Comparison of ENCODE assay signal across 26 cellular contexts in genomic region chr6:117530467-117531242, GRCh38. TPM values are rescaled to one million over a fixed set of nuclear protein-coding genes. Genes with fewer than 3 reads are reported as not detected.
DNase-seq lines count a peak whose midpoint lies in the region; ATAC-seq and TF ChIP-seq lines count a peak whose summit lies in the region.
"Had no signal": no experiment of that assay in that cellular context is flagged by ENCODE, and none has a peak within 500 bp of the region (broad histone marks: within the 10 kb centered on the region; RNA-seq: fewer than 3 reads in every experiment).

No MANE protein-coding gene starts in this region.

- H3K4me1 ChIP-seq in gastrocnemius medialis: peaks cover 0 to 4% of the 10 kb centered on the region in 2 donors
- peaks cover 9% of the 10 kb centered on the region for H3K4me1 ChIP-seq in endodermal cell (ENCODE audit: control insufficient read depth, insufficient read depth, low read length)
- H3K4me1 ChIP-seq: lower lobe of right lung had no signal

- intact Hi-C loops in gastrocnemius medialis (cut with DNase I; ENCODE audit: low total_unique reads): no loop called here

- H3K9me3 Mint-ChIP-seq in endodermal cell: no peaks in the 10 kb centered on the region
- H3K9me3 Mint-ChIP-seq: activated B cell treated with CpG ODN at 0.5 μM for 24 hours; CD4-positive, CD25-positive, alpha-beta regulatory T cell had no signal

- no peak overlapping the region for H3K9ac ChIP-seq in endodermal cell (ENCODE audit: extremely low read depth, low read length, poor library complexity, severe bottlenecking)

- no peak for TF ChIP-seq CTCF in AG10803 (conservative IDR thresholded peaks at IDR 0.05; ENCODE audit: low read length)
- no peak for TF ChIP-seq CTCF in WERI-Rb-1 (IDR thresholded peaks at IDR 0.05; ENCODE audit: low read depth, low read length)
- TF ChIP-seq CTCF in gastrocnemius medialis (IDR thresholded peaks at IDR 0.05 in 4 of 5, conservative IDR thresholded peaks at IDR 0.05 in 1 of 5): no peak
- no peak for TF ChIP-seq CTCF in endodermal cell (conservative IDR thresholded peaks at IDR 0.05)

- H3K27me3 Mint-ChIP-seq in endodermal cell (ENCODE audit: insufficient read depth): no peaks in the 10 kb centered on the region

- H3K36me3 Mint-ChIP-seq in endodermal cell (ENCODE audit: low read depth): peaks cover 4% of the 10 kb centered on the region
- H3K36me3 Mint-ChIP-seq: CD4-positive, CD25-positive, alpha-beta regulatory T cell had no signal

- ATAC-seq in left lobe of liver: peak; percentile 52
- ATAC-seq in gastrocnemius medialis: no peak
- ATAC-seq: lower lobe of right lung; stimulated activated naive CD8-positive, alpha-beta T cell treated with anti-CD3 and anti-CD28 coated beads, Interleukin-15, Interleukin-2, amounts not matched to agents 100 U/mL and 50 U/mL, for 24 hours had no signal

- DNase-seq in AG10803 (ENCODE audit: low read depth): peak; percentile 42
- no peak for DNase-seq in WERI-Rb-1
- DNase-seq in left lobe of liver (ENCODE audit: low spot score): no peak
- no peak for DNase-seq in gastrocnemius medialis
- DNase-seq in endodermal cell: no peak
- DNase-seq in activated naive CD4-positive, alpha-beta T cell treated with anti-CD3 and anti-CD28 coated beads, Interleukin-2, amount 50 U/mL, for 16 hours: no peak
- DNase-seq in NCI-H2196 (lab: John Stamatoyannopoulos, UW; ENCODE audit: unreplicated experiment): no peak
- no peak for DNase-seq in C1 segment of cervical spinal cord (lab: John Stamatoyannopoulos, UW)
- DNase-seq: ACHN; activated B cell treated with CpG ODN at 0.5 μM for 24 hours; activated CD4-positive, alpha-beta T cell treated with anti-CD3 and anti-CD28 coated beads, Interleukin-2, amount 50 U/mL, for 48 hours; activated gamma-delta T cell treated with Interleukin-2 at 50 U/mL for 16 hours; activated T-cell treated with anti-CD3 and anti-CD28 coated beads for 4 hours; caudate nucleus; CD4-positive, CD25-positive, alpha-beta regulatory T cell; H7; islet precursor cell; Karpas-422; lower lobe of right lung; MV-4-11; NCI-H1694; NCI-H69; stimulated activated CD4-positive, alpha-beta T cell treated with anti-CD3 and anti-CD28 coated beads, Interleukin-12 subunit alpha, Interleukin-12 subunit beta, amount 100 ng/mL, for 4 hours; stimulated activated CD4-positive, alpha-beta T cell treated with anti-CD3 and anti-CD28 coated beads, Interleukin-4, amount 100 ng/mL, for 4 hours; stimulated activated naive CD8-positive, alpha-beta T cell treated with anti-CD3 and anti-CD28 coated beads, Interleukin-15, Interleukin-2, amounts not matched to agents 100 U/mL and 50 U/mL, for 24 hours had no signal

- H3K4me3 ChIP-seq in AG10803 (ENCODE audit: low read length) (no peak overlapping the region), WERI-Rb-1 (ENCODE audit: low read depth, low read length) (no peak overlapping the region), gastrocnemius medialis (no peak overlapping the region), endodermal cell (ENCODE audit: low read length) (no peak overlapping the region)
- H3K4me3 ChIP-seq: lower lobe of right lung, tibial nerve had no signal

- H3K27ac ChIP-seq in WERI-Rb-1 (peak overlapping the region; percentile 41; the same call in 1 of the 2 replicates), gastrocnemius medialis (peak overlapping the region in 3 of 4 donors; percentile 1 to 38 (median 37)), endodermal cell (ENCODE audit: low read depth, low read length) (no peak overlapping the region)
- H3K27ac ChIP-seq: lower lobe of right lung had no signal

- H3K4me1 Mint-ChIP-seq in endodermal cell: peaks cover 19% of the 10 kb centered on the region
- H3K4me1 Mint-ChIP-seq: activated B cell treated with CpG ODN at 0.5 μM for 24 hours; CD4-positive, CD25-positive, alpha-beta regulatory T cell had no signal

- no peak for TF ChIP-seq POLR2A in gastrocnemius medialis (IDR thresholded peaks at IDR 0.05)

- WGBS in endodermal cell (ENCODE audit: insufficient coverage in 1 of 2, insufficient read length in 1 of 2), 2 experiments: 96% methylated on average over 4 of the region's 4 CpGs; no CpG with 5 or more reads in 1 of the 2 experiments

- no peak overlapping the region for H3K27ac Mint-ChIP-seq in endodermal cell
- H3K27ac Mint-ChIP-seq: activated B cell treated with CpG ODN at 0.5 μM for 24 hours; CD4-positive, CD25-positive, alpha-beta regulatory T cell had no signal

- no peaks in the 10 kb centered on the region for H3K36me3 ChIP-seq in WERI-Rb-1
- H3K36me3 ChIP-seq in gastrocnemius medialis: no peaks in the 10 kb centered on the region
- H3K36me3 ChIP-seq in endodermal cell (ENCODE audit: control insufficient read depth, insufficient read depth, low read length): no peaks in the 10 kb centered on the region
- H3K36me3 ChIP-seq: lower lobe of right lung, tibial nerve had no signal

- H3K27me3 ChIP-seq in WERI-Rb-1 (ENCODE audit: insufficient read depth, low read depth, severe bottlenecking) (no peaks in the 10 kb centered on the region), gastrocnemius medialis (no peaks in the 10 kb centered on the region), endodermal cell (ENCODE audit: control insufficient read depth, insufficient read depth, low read length, poor library complexity, severe bottlenecking) (no peaks in the 10 kb centered on the region)
- H3K27me3 ChIP-seq: tibial nerve had no signal

- H3K4me3 Mint-ChIP-seq in endodermal cell: no peak overlapping the region
- H3K4me3 Mint-ChIP-seq: activated B cell treated with CpG ODN at 0.5 μM for 24 hours; CD4-positive, CD25-positive, alpha-beta regulatory T cell had no signal

- in situ Hi-C loops in gastrocnemius medialis (cut with MboI; ENCODE audit: low sequenced_read_pairs in 4 of 4): no loop called here

- no peaks in the 10 kb centered on the region for H3K9me3 ChIP-seq in WERI-Rb-1 (ENCODE audit: severe bottlenecking)
- H3K9me3 ChIP-seq in gastrocnemius medialis: no peaks in the 10 kb centered on the region
- H3K9me3 ChIP-seq in endodermal cell (ENCODE audit: control insufficient read depth, low read length): no peaks in the 10 kb centered on the region
- H3K9me3 ChIP-seq: lower lobe of right lung, tibial nerve had no signal

RNA-seq across cellular contexts. Expression of gene DCBLD1, which starts 48.2 kb away (rescaled TPM):
- total RNA-seq in left lobe of liver (9.0 TPM), gastrocnemius medialis (1 to 10 TPM; 4.3 to 8.1 (median 5.2) TPM), endodermal cell (10 to 100 TPM; 16.2 to 27.9 TPM)
- polyA plus RNA-seq in endodermal cell (2013, experiment 1 of 2): 11.3 TPM
- 12.9 TPM for polyA plus RNA-seq in endodermal cell (2013, experiment 2 of 2)
